Comparison of ENCODE assay signal across 19 cellular contexts in the genomic region with DNA sequence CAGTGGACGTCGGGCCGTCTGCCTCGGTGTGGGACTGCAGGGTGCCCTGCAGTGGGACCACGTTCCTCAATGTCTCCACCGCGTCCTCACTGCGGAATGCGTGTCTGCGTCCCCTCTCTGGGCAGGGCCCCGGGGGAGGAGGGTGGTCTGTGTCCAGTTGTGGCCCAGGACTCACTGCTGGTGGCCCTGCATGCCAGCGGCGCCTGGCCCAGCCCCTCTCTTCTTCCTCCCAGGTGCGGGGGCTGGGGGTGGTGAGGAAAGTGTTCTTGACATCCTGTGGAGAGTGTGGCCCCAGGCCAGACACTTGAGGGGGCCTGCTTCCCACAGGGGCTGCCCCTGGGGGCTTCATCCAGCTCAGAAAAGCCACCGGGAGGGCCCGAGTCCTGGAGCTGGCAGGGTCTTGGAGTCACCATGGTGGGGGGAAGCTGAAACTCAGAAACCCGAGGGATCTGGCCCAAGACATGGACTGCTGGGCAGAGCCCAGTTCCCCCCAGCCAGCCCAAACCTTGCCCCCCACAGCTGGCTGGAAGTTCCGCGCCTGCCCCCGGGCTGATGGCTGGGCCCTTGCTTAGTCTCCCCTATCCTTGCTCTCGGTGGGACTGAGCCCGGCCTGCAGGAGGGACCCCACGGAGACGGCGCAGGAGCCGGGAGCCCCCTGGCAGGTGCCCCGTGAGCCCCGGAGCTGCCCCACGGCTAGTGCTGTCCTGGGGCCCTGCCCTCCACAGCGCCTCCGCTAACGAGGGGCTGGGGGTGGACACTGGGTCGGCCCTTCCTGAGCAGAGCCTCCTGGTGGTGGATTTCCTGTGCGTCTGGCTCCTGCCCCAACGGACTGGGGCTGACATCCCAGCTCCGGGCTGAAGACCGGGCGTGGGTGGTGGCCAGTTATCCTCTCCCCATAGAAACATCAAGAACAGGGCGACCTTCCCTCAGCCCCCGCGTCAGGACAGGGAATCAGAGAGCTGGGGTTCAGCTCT. TPM values are rescaled to one million over a fixed set of nuclear protein-coding genes. Genes with fewer than 3 reads are reported as not detected.
A peak's percentile ranks its signal among the peaks of the same experiment; 100 is the strongest.
DNase-seq lines count a peak whose midpoint lies in the region; ATAC-seq and TF ChIP-seq lines count a peak whose summit lies in the region.
"Had no signal": no experiment of that assay in that cellular context is flagged by ENCODE, and none has a peak within 500 bp of the region (broad histone marks: within the 10 kb centered on the region; RNA-seq: fewer than 3 reads in every experiment).

No MANE protein-coding gene starts in this region.

- H3K4me3 ChIP-seq in fibroblast of pulmonary artery (replicated peaks; ENCODE audit: low read depth, low read length) (no peak overlapping the region), PC-9 (no peak overlapping the region)
- H3K4me3 ChIP-seq: sigmoid colon had no signal

- no TSS peak for BruUV-seq in PC-9 (replicated peaks; lab: Mats Ljungman, UMichigan)

- no peaks in the 10 kb centered on the region for H3K79me2 ChIP-seq in PC-9 (ENCODE audit: low read depth)

- no peaks in the 10 kb centered on the region for H3K9me2 ChIP-seq in PC-9 (ENCODE audit: insufficient read depth)

- POLR2A ChIA-PET in PC-9 (lab: Charles Lee; ENCODE audit: unreplicated experiment) = no interaction called here

- H3K9me3 ChIP-seq in PC-9 (ENCODE audit: insufficient read depth, low read depth) = 0 out of 2 replicates have a peak, but pooled peaks cover 6% of the 10 kb centered on the region
- H3K9me3 ChIP-seq: Caco-2, sigmoid colon had no signal

- no peaks in the 10 kb centered on the region for H3K36me3 ChIP-seq in PC-9 (ENCODE audit: low read depth)
- H3K36me3 ChIP-seq: sigmoid colon had no signal

- H3F3A ChIP-seq in PC-9 (ENCODE audit: insufficient read depth, low read depth) = peaks cover 18% of the 10 kb centered on the region; the same call in 1 of the 2 replicates

- H3K4me3 Mint-ChIP-seq in activated T-cell treated with anti-CD3 and anti-CD28 coated beads, Interleukin-2, amount 50 U/mL, for 4 hours = no peak overlapping the region
- H3K4me3 Mint-ChIP-seq: activated CD4-positive, alpha-beta T cell treated with anti-CD3 and anti-CD28 coated beads for 36 hours; stimulated activated naive CD8-positive, alpha-beta T cell treated with anti-CD3 and anti-CD28 coated beads, Interleukin-15, Interleukin-2, amounts not matched to agents 100 ng/mL and 50 ng/mL, for 24 hours had no signal

- CTCF ChIA-PET in PC-9 (lab: Charles Lee) = no interaction called here

- ATAC-seq in Right ventricle myocardium inferior (no peak), left lobe of liver (no peak)
- ATAC-seq in activated T-cell treated with anti-CD3 and anti-CD28 coated beads, Interleukin-2, amount 50 U/mL, for 4 hours = no peak
- ATAC-seq: activated CD4-positive, alpha-beta T cell treated with anti-CD3 and anti-CD28 coated beads for 36 hours had no signal

- peaks cover 16% of the 10 kb centered on the region for H3K4me1 ChIP-seq in PC-9 (replicated peaks; ENCODE audit: insufficient read depth)

- no peak overlapping the region for H3K27ac ChIP-seq in PC-9
- H3K27ac ChIP-seq: sigmoid colon had no signal

- peaks cover 23% of the 10 kb centered on the region for H3K27me3 Mint-ChIP-seq in activated T-cell treated with anti-CD3 and anti-CD28 coated beads, Interleukin-2, amount 50 U/mL, for 4 hours (ENCODE audit: low read depth)

- H3K27me3 ChIP-seq in PC-9 (ENCODE audit: insufficient read depth, low read depth) = no peaks in the 10 kb centered on the region; the same call in 1 of the 2 replicates

- DNase-seq in Right ventricle myocardium inferior (ENCODE audit: missing footprints) (peak; percentile 53), cardiac septum (ENCODE audit: low spot score) (no peak), fibroblast of pulmonary artery (ENCODE audit: low read depth) (no peak), myocyte (ENCODE audit: low read depth) (peak; percentile 32), PC-9 (no peak), NCI-H187 (lab: John Stamatoyannopoulos, UW) (no peak), left lobe of liver (ENCODE audit: low spot score) (no peak)
- no peak for DNase-seq in activated T-cell treated with anti-CD3 and anti-CD28 coated beads, Interleukin-2, amount 50 U/mL, for 4 hours
- DNase-seq: activated CD4-positive, alpha-beta T cell treated with anti-CD3 and anti-CD28 coated beads for 36 hours; amygdala; Caco-2; GDM1; KG1; NCI-H1436; NCI-H526; sigmoid colon had no signal

- TF ChIP-seq CTCF in fibroblast of pulmonary artery (IDR thresholded peaks at IDR 0.05; ENCODE audit: low read length, missing control alignments) = peak; percentile 9
- no peak for TF ChIP-seq CTCF in PC-9 (conservative IDR thresholded peaks at IDR 0.05)

- H3K4me2 ChIP-seq in PC-9 = no peak overlapping the region

- H4K20me1 ChIP-seq in PC-9 (ENCODE audit: insufficient read depth) = no peaks in the 10 kb centered on the region

- H3K36me3 Mint-ChIP-seq in activated T-cell treated with anti-CD3 and anti-CD28 coated beads, Interleukin-2, amount 50 U/mL, for 4 hours (ENCODE audit: insufficient read depth) = no peaks in the 10 kb centered on the region

- no peaks in the 10 kb centered on the region for H3K4me1 Mint-ChIP-seq in activated T-cell treated with anti-CD3 and anti-CD28 coated beads, Interleukin-2, amount 50 U/mL, for 4 hours (ENCODE audit: low read depth)
- H3K4me1 Mint-ChIP-seq: activated CD4-positive, alpha-beta T cell treated with anti-CD3 and anti-CD28 coated beads for 36 hours had no signal

- no peaks in the 10 kb centered on the region for H3K9me3 Mint-ChIP-seq in activated T-cell treated with anti-CD3 and anti-CD28 coated beads, Interleukin-2, amount 50 U/mL, for 4 hours
- H3K9me3 Mint-ChIP-seq: stimulated activated naive CD8-positive, alpha-beta T cell treated with anti-CD3 and anti-CD28 coated beads, Interleukin-15, Interleukin-2, amounts not matched to agents 100 ng/mL and 50 ng/mL, for 24 hours had no signal

- intact Hi-C loops in Right ventricle myocardium inferior (cut with DNase I) (no loop called here), cardiac septum (cut with DNase I) (no loop called here), PC-9 (cut with micrococcal nuclease; ENCODE audit: unreplicated experiment) (no loop called here)

- H2AFZ ChIP-seq in PC-9 = no peak overlapping the region

RNA-seq across cellular contexts. Expression of gene DOK7, which starts 2.9 kb away (rescaled TPM):
- total RNA-seq in Right ventricle myocardium inferior (35.5 TPM), cardiac septum (62.7 TPM), myocyte (112 and 228 TPM in 2 replicates), PC-9 (2021) (7.1 and 7.6 TPM in 2 replicates), left lobe of liver (0.83 TPM)
- 86.3 TPM for polyA plus RNA-seq in myocyte (2012)
- not detected for total RNA-seq in activated T-cell treated with anti-CD3 and anti-CD28 coated beads, Interleukin-2, amount 50 U/mL, for 4 hours
- total RNA-seq: activated CD4-positive, alpha-beta T cell treated with anti-CD3 and anti-CD28 coated beads for 36 hours; RPMI7951; T-helper 1 cell treated with Interleukin-12 subunit alpha and Interleukin-12 subunit beta and Interleukin-4 antibody, amounts not matched to agents 30 ng/mL and 1 ng/mL, for 36 hours had no signal

RNA-seq across cellular contexts. Expression of gene HGFAC, which starts 24.2 kb away (rescaled TPM):
- total RNA-seq in Right ventricle myocardium inferior = 1.5 TPM
- 0.38 TPM for total RNA-seq in cardiac septum
- 0.47 and 0.48 TPM in 2 replicates for total RNA-seq in myocyte
- 1.3 TPM for polyA plus RNA-seq in myocyte (2012)
- total RNA-seq in activated T-cell treated with anti-CD3 and anti-CD28 coated beads, Interleukin-2, amount 50 U/mL, for 4 hours = under 1 TPM in 1 of 3 donors, not detected in 2; 0.11 TPM
- 1.3 and 1.5 TPM in 2 replicates for total RNA-seq in PC-9 (2021)
- 177 TPM for total RNA-seq in left lobe of liver
- total RNA-seq: activated CD4-positive, alpha-beta T cell treated with anti-CD3 and anti-CD28 coated beads for 36 hours; RPMI7951; T-helper 1 cell treated with Interleukin-12 subunit alpha and Interleukin-12 subunit beta and Interleukin-4 antibody, amounts not matched to agents 30 ng/mL and 1 ng/mL, for 36 hours had no signal

Comparison
In these comparisons a context has a peak if more than half of its experiments do, and no peak if none do; other contexts are left out.
1. DNase-seq: peak in Right ventricle myocardium inferior (single experiment) and myocyte (single experiment); none in cardiac septum (single experiment), fibroblast of pulmonary artery (single experiment), activated T-cell treated with anti-CD3 and anti-CD28 coated beads, Interleukin-2, amount 50 U/mL, for 4 hours (single experiment), PC-9 (0 of 2), NCI-H187 (0 of 2) and left lobe of liver (single experiment).
2. RNA of gene HGFAC, which starts 24.2 kb away (total RNA-seq): 177 TPM in left lobe of liver (single experiment); 1.5 TPM in Right ventricle myocardium inferior (single experiment), 1.3 to 1.5 TPM in PC-9, 0.47 to 0.48 TPM in myocyte, 0.38 TPM in cardiac septum (single experiment) and 0.11 TPM in activated T-cell treated with anti-CD3 and anti-CD28 coated beads, Interleukin-2, amount 50 U/mL, for 4 hours; every median in the first group is over 10 times any median in the second.